Comparison of ENCODE assay signal across 22 cellular contexts in genomic region chr2:128715360-128715759, GRCh38.
"Had no signal": no experiment of that assay in that cellular context is flagged by ENCODE, and none has a peak within 500 bp of the region (broad histone marks: within the 10 kb centered on the region; RNA-seq: fewer than 3 reads in every experiment).

No MANE protein-coding gene starts in this region.

- ATAC-seq: activated naive CD4-positive, alpha-beta T cell treated with anti-CD3 and anti-CD28 coated beads, Interleukin-2, amount 50 U/mL, for 72 hours; mucosa of descending colon; right lobe of liver; T-helper 17 cell had no signal

- H3K27me3 ChIP-seq: dorsolateral prefrontal cortex, ovary, right lobe of liver, upper lobe of left lung had no signal

- H3K4me1 ChIP-seq: adrenal gland, right lobe of liver, stomach, upper lobe of left lung had no signal

- H3K27ac Mint-ChIP-seq: activated naive CD4-positive, alpha-beta T cell treated with anti-CD3 and anti-CD28 coated beads, Interleukin-2, amount 50 U/mL, for 72 hours; activated T-helper 1 cell treated with anti-CD3 and anti-CD28 coated beads, Interleukin-12 subunit alpha, Interleukin-12 subunit beta, Interleukin-2, Interleukin-4 antibody, amounts not matched to agents 30 ng/mL and 10 ng/mL and 1 ng/mL, durations not matched to agents 14 hours and 24 hours and 36 hours; endodermal cell; memory B cell; T-helper 17 cell had no signal

- H3K36me3 ChIP-seq: adrenal gland, ovary, right lobe of liver, stomach, upper lobe of left lung had no signal

- H3K36me3 Mint-ChIP-seq: memory B cell had no signal

- H3K4me3 ChIP-seq: adrenal gland, dorsolateral prefrontal cortex, mucosa of descending colon, ovary, right lobe of liver, smooth muscle cell, stomach, upper lobe of left lung had no signal

- DNase-seq: activated CD4-positive, alpha-beta T cell treated with anti-CD3 and anti-CD28 coated beads, Interleukin-2, amount 50 U/mL, for 4 hours; activated gamma-delta T cell treated with Interleukin-2 at 50 U/mL for 16 hours; activated T-cell treated with anti-CD3 and anti-CD28 coated beads for 4 hours; dorsolateral prefrontal cortex; foreskin melanocyte; kidney glomerular epithelial cell; mucosa of descending colon; naive B cell; ovary; right lobe of liver; stimulated activated CD4-positive, alpha-beta T cell treated with anti-CD3 and anti-CD28 coated beads, Interleukin-4, amount 100 ng/mL, for 1 hour; stomach; T-helper 17 cell; upper lobe of left lung had no signal

- H3K4me2 ChIP-seq: smooth muscle cell had no signal

- H3K4me1 Mint-ChIP-seq: endodermal cell, memory B cell, T-helper 17 cell had no signal

- H3K9me3 Mint-ChIP-seq: endodermal cell had no signal

- H3K4me3 Mint-ChIP-seq: activated T-helper 1 cell treated with anti-CD3 and anti-CD28 coated beads, Interleukin-12 subunit alpha, Interleukin-12 subunit beta, Interleukin-2, Interleukin-4 antibody, amounts not matched to agents 30 ng/mL and 10 ng/mL and 1 ng/mL, durations not matched to agents 14 hours and 24 hours and 36 hours; endodermal cell; memory B cell; naive B cell; neural crest cell; T-helper 17 cell had no signal

- H3K9me3 ChIP-seq: adrenal gland, mucosa of descending colon, ovary, right lobe of liver, stomach, upper lobe of left lung had no signal

- H3K27ac ChIP-seq: adrenal gland, dorsolateral prefrontal cortex, epithelial cell of prostate, ovary, right lobe of liver, stomach, upper lobe of left lung had no signal
